ENCODE assay signal across 8 cellular contexts in the genomic region with DNA sequence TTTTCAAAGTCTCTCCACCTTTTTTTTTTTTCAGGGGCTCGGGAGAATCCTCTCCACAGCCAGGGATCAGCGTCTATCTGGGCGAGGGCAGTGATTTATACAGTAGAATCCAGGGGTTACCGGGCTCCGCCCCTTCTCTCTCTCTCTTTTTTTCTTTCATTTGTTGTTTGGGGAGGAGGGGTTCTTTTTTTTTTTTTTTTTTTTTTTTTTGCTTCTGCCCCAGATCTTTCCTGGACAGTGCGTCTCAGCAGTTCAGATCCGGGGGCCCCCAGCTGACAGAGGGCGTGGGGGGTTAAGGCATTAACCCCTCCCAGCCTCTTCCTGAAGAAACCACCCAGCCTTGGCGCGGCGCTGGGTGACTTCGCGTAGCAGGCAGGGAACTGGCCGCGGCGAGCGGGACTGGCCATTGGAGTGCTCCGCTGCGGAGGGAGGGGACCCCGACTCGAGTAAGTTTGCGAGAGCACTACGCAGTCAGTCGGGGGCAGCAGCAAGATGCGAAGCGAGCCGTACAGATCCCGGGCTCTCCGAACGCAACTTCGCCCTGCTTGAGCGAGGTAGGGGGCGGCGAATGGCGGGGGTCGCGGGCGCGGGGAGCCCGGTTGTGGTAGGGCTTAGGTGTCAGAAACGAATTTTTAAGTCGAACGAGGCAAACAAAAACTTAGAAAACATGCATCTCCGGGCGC. TPM values are rescaled to one million over a fixed set of nuclear protein-coding genes. Genes with fewer than 3 reads are reported as not detected.
DNase-seq lines count a peak whose midpoint lies in the region; ATAC-seq and TF ChIP-seq lines count a peak whose summit lies in the region.

Gene S1PR1, plus strand, starts transcription at position 474 of the 683 bp plus-strand sequence. CDS start 1,966 bp downstream, outside the sequence.

- intact Hi-C loops in mammary epithelial cell (cut with micrococcal nuclease) = loop anchor here (1.0 to 5.0 kb wide), 4 partner anchors 36 to 194 kb away; no protein-coding TSS in a partner anchor

- H3K27me3 Mint-ChIP-seq in immature natural killer cell (ENCODE audit: low read depth in 3 of 3) = peaks cover 14 to 32% (median 32%) of the 10 kb centered on the region in 3 donors

- ATAC-seq in GM19438 (IDR thresholded peaks at IDR 0.05; ENCODE audit: low read depth, unreplicated experiment) (peak; percentile 33), HG03565 (IDR thresholded peaks at IDR 0.05; ENCODE audit: unreplicated experiment) (peak; percentile 4)

- peaks cover 26 to 36% (median 27%) of the 10 kb centered on the region in 3 donors for H3K36me3 Mint-ChIP-seq in immature natural killer cell

- peaks cover 3% of the 10 kb centered on the region for H3K36me3 ChIP-seq in mammary epithelial cell (ENCODE audit: insufficient read depth, low read length)

- no peaks in the 10 kb centered on the region for H4K20me1 ChIP-seq in mammary epithelial cell (ENCODE audit: insufficient read depth, low read length)

- no peaks in the 10 kb centered on the region for H3K9me3 Mint-ChIP-seq in immature natural killer cell

- BruUV-seq in mammary epithelial cell (replicated peaks; lab: Mats Ljungman, UMichigan) = no TSS peak

- peak within 1 kb of the TSS; percentile 96 to 100 (median 98) for H3K4me3 Mint-ChIP-seq in immature natural killer cell

- CTCF ChIA-PET in mammary epithelial cell (lab: Charles Lee; ENCODE audit: low non-redundant PET) = interaction anchor here (0.7 to 0.8 kb wide), 2 partner anchors 52 to 205 kb away, joined by 16 to 47 read pairs; no protein-coding TSS in a partner anchor

- in situ Hi-C loops in mammary epithelial cell (cut with MboI; ENCODE audit: low sequenced_read_pairs in 2 of 2) = loop anchor here in 1 of 2 donors (10.0 kb wide), 1 partner anchor 212 kb away; the partner anchor contains the start of gene DPH5

- peak within 1 kb of the TSS; percentile 95 for H2AFZ ChIP-seq in mammary epithelial cell (ENCODE audit: low read depth, low read length)

- dilution Hi-C loops in mammary epithelial cell (cut with HindIII; ENCODE audit: low sequenced_read_pairs) = no loop called here

- H3K4me1 ChIP-seq in mammary epithelial cell (ENCODE audit: insufficient read depth, low read length) = peaks cover 12% of the 10 kb centered on the region

- no peak for TF ChIP-seq CTCF in mammary epithelial cell (conservative IDR thresholded peaks at IDR 0.05 in 1 of 2, IDR thresholded peaks at IDR 0.05 in 1 of 2; ENCODE audit: extremely low read depth in 1 of 2, insufficient read depth in 1 of 2, low read depth in 1 of 2, low read length in 2 of 2)

- peak within 1 kb of the TSS; percentile 81 to 92 (median 87) for H3K4me3 ChIP-seq in mammary epithelial cell (replicated peaks in 1 of 3; ENCODE audit: insufficient read depth in 1 of 3, low read depth in 2 of 3, low read length in 3 of 3)

- H3K27me3 ChIP-seq in mammary epithelial cell (ENCODE audit: insufficient read depth, low read length) = no peaks in the 10 kb centered on the region

- peak within 1 kb of the TSS; percentile 92 to 100 (median 98) for H3K27ac Mint-ChIP-seq in immature natural killer cell

- H3K79me2 ChIP-seq in mammary epithelial cell (ENCODE audit: insufficient read depth, low read length) = peaks cover 31% of the 10 kb centered on the region

- DNase-seq in Ammon's horn (ENCODE audit: low spot score) (peak; percentile 67), UCSD-AML1 (lab: John Stamatoyannopoulos, UW; ENCODE audit: unreplicated experiment) (peak; percentile 45), mammary epithelial cell (peak; percentile 50), immature natural killer cell (peak; percentile 74 to 77 (median 75)), COLO829 (ENCODE audit: low spot score) (no peak)
- peak; percentile 57 to 70 for DNase-seq in stimulated activated CD4-positive, alpha-beta T cell treated with anti-CD3 and anti-CD28 coated beads, Interleukin-12 subunit alpha, Interleukin-12 subunit beta, amount 100 ng/mL, for 24 hours (ENCODE audit: low read depth in 2 of 2)

- no peaks in the 10 kb centered on the region for H3K9me3 ChIP-seq in mammary epithelial cell (replicated peaks; ENCODE audit: insufficient read depth, low read length)

- peaks cover 60 to 67% of the 10 kb centered on the region in 2 donors for H3K4me1 Mint-ChIP-seq in immature natural killer cell

- peak within 1 kb of the TSS; percentile 83 for H3K9ac ChIP-seq in mammary epithelial cell (ENCODE audit: insufficient read depth, low read length)

- H3K4me2 ChIP-seq in mammary epithelial cell (ENCODE audit: insufficient read depth, low read depth, low read length) = peak within 1 kb of the TSS; percentile 98

- WGBS in mammary epithelial cell (ENCODE audit: low coverage, missing lambda C conversion rate) = 2% methylated on average over 25 of the region's 45 CpGs

- peak within 1 kb of the TSS; percentile 66 for H3K27ac ChIP-seq in mammary epithelial cell (ENCODE audit: insufficient read depth, low read depth, low read length)

RNA-seq across cellular contexts. Expression of gene S1PR1, which starts in this region (rescaled TPM):
- 1 to 10 TPM; 3.7 to 4.2 TPM for total RNA-seq in mammary epithelial cell
- polyA plus RNA-seq in mammary epithelial cell = 11.5 TPM
- 16.4 TPM for polyA minus RNA-seq in mammary epithelial cell
- 100 to 1,000 TPM in 2 of 3 donors, 10 to 100 TPM in 1; 99.8 to 142 (median 126) TPM for polyA plus RNA-seq in immature natural killer cell
